In the genomic region with DNA sequence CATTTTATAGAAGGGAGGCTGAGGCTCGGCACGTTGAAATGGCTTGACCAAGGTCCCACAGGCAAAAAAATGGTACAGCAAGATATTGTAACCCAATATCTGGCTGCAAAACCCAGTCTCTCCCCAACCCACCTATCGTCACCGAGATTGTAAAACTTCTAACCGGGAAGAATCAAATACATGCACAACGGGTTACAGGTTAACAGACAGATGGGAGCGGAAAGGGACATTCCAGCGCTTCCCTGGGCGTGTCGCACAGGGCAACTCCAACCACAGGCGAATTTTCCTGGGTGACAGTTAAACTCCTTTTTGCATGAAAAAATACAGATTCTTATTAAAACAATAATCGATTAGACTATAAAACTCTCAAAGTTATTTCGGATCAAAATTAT, we compare ENCODE assay signal across 8 cellular contexts. TPM values are rescaled to one million over a fixed set of nuclear protein-coding genes. Genes with fewer than 3 reads are reported as not detected.
DNase-seq lines count a peak whose midpoint lies in the region; ATAC-seq and TF ChIP-seq lines count a peak whose summit lies in the region.

No MANE protein-coding gene starts in this region.

- TF ChIP-seq POLR2A in prostate gland (IDR thresholded peaks at IDR 0.05): no peak

- no peaks in the 10 kb centered on the region for H3K9me3 ChIP-seq in prostate gland

- WGBS in prostate gland: 2% methylated on average over 13 of the region's 13 CpGs

- H3K27ac ChIP-seq in 22Rv1 (peak overlapping the region; percentile 95), prostate gland (peak overlapping the region; percentile 90 to 93)

- CTCF ChIA-PET in activated CD8-positive, alpha-beta T cell treated with anti-CD3 and anti-CD28 coated beads for 36 hours (lab: Charles Lee): interaction anchor here (1.0 kb wide), 1 partner anchor 883 kb away, joined by 3 read pairs; no protein-coding TSS in a partner anchor

- intact Hi-C loops in activated CD8-positive, alpha-beta T cell treated with anti-CD3 and anti-CD28 coated beads for 36 hours (cut with micrococcal nuclease): loop anchor here (2.0 kb wide), 1 partner anchor 31 kb away; a partner anchor contains a TSS
- intact Hi-C loops in Right ventricle myocardium superior (cut with DNase I): loop anchor here (2.0 to 5.0 kb wide), 2 partner anchors 31 to 87 kb away; a partner anchor contains a TSS
- intact Hi-C loops in prostate gland (cut with DNase I): loop anchor here (2.0 to 10.0 kb wide), 3 partner anchors 33 to 329 kb away; a partner anchor contains a TSS

- TF ChIP-seq CTCF in 22Rv1 (IDR thresholded peaks at IDR 0.05): no peak
- no peak for TF ChIP-seq CTCF in activated CD8-positive, alpha-beta T cell treated with anti-CD3 and anti-CD28 coated beads for 36 hours (IDR thresholded peaks at IDR 0.05)
- TF ChIP-seq CTCF in prostate gland (IDR thresholded peaks at IDR 0.05): no peak

- H3K4me1 ChIP-seq in prostate gland (replicated peaks): peaks cover 19% of the 10 kb centered on the region

- H3K36me3 ChIP-seq in prostate gland: no peaks in the 10 kb centered on the region

- no peaks in the 10 kb centered on the region for H3K9me3 Mint-ChIP-seq in activated CD8-positive, alpha-beta T cell treated with anti-CD3 and anti-CD28 coated beads for 36 hours

- no peaks in the 10 kb centered on the region for H3K27me3 ChIP-seq in prostate gland (replicated peaks; ENCODE audit: insufficient read depth)

- H3K36me3 Mint-ChIP-seq in activated CD8-positive, alpha-beta T cell treated with anti-CD3 and anti-CD28 coated beads for 36 hours (ENCODE audit: low read depth): no peaks in the 10 kb centered on the region

- H3K27me3 Mint-ChIP-seq in activated CD8-positive, alpha-beta T cell treated with anti-CD3 and anti-CD28 coated beads for 36 hours: no peaks in the 10 kb centered on the region

- peaks cover 37% of the 10 kb centered on the region for H3K4me1 Mint-ChIP-seq in activated CD8-positive, alpha-beta T cell treated with anti-CD3 and anti-CD28 coated beads for 36 hours (ENCODE audit: low read depth)

- H3K4me3 Mint-ChIP-seq in activated CD8-positive, alpha-beta T cell treated with anti-CD3 and anti-CD28 coated beads for 36 hours: peak overlapping the region; percentile 75

- peak overlapping the region; percentile 81 for H3K27ac Mint-ChIP-seq in activated CD8-positive, alpha-beta T cell treated with anti-CD3 and anti-CD28 coated beads for 36 hours

- POLR2A ChIA-PET in activated CD8-positive, alpha-beta T cell treated with anti-CD3 and anti-CD28 coated beads for 36 hours (lab: Charles Lee): interaction anchor here (1.3 to 1.8 kb wide), 2 partner anchors 44 to 70 kb away, joined by 3 to 6 read pairs; no protein-coding TSS in a partner anchor

- ATAC-seq in GM18517 (IDR thresholded peaks at IDR 0.05; ENCODE audit: unreplicated experiment) (peak; percentile 16), HG03196 (IDR thresholded peaks at IDR 0.05; ENCODE audit: unreplicated experiment) (peak; percentile 24), Right ventricle myocardium superior (ENCODE audit: poor library complexity) (peak; percentile 20)
- ATAC-seq in activated CD8-positive, alpha-beta T cell treated with anti-CD3 and anti-CD28 coated beads for 36 hours: no peak
- no peak for ATAC-seq in activated CD4-positive, CD25-positive, alpha-beta regulatory T cell treated with anti-CD3 and anti-CD28 coated beads, Interleukin-2, amount 50 U/mL, for 24 hours

- DNase-seq in activated CD8-positive, alpha-beta T cell treated with anti-CD3 and anti-CD28 coated beads for 36 hours: peak; percentile 5
- DNase-seq in Right ventricle myocardium superior (no peak), prostate gland (ENCODE audit: low spot score) (peak; percentile 30)
- no peak for DNase-seq in activated CD4-positive, CD25-positive, alpha-beta regulatory T cell treated with anti-CD3 and anti-CD28 coated beads, Interleukin-2, amount 50 U/mL, for 72 hours

- H3K4me3 ChIP-seq in prostate gland: peak overlapping the region; percentile 49 to 59

RNA-seq across cellular contexts. Expression of a gene that starts 31.8 kb away (rescaled TPM):
- 10 to 100 TPM; 51.4 to 53.2 TPM for total RNA-seq in activated CD8-positive, alpha-beta T cell treated with anti-CD3 and anti-CD28 coated beads for 36 hours
- 54.8 TPM for total RNA-seq in Right ventricle myocardium superior
- 100 to 1,000 TPM; 154 to 303 TPM for total RNA-seq in prostate gland

Comparison
In these comparisons a context has a peak if more than half of its experiments do, and no peak if none do; other contexts are left out.
1. ATAC-seq: peak in GM18517 (single experiment), HG03196 (single experiment) and Right ventricle myocardium superior (single experiment); none in activated CD8-positive, alpha-beta T cell treated with anti-CD3 and anti-CD28 coated beads for 36 hours (single experiment) and activated CD4-positive, CD25-positive, alpha-beta regulatory T cell treated with anti-CD3 and anti-CD28 coated beads, Interleukin-2, amount 50 U/mL, for 24 hours (0 of 2).
2. DNase-seq: peak in activated CD8-positive, alpha-beta T cell treated with anti-CD3 and anti-CD28 coated beads for 36 hours (single experiment) and prostate gland (single experiment); none in Right ventricle myocardium superior (single experiment) and activated CD4-positive, CD25-positive, alpha-beta regulatory T cell treated with anti-CD3 and anti-CD28 coated beads, Interleukin-2, amount 50 U/mL, for 72 hours (single experiment).